In the genomic region with DNA sequence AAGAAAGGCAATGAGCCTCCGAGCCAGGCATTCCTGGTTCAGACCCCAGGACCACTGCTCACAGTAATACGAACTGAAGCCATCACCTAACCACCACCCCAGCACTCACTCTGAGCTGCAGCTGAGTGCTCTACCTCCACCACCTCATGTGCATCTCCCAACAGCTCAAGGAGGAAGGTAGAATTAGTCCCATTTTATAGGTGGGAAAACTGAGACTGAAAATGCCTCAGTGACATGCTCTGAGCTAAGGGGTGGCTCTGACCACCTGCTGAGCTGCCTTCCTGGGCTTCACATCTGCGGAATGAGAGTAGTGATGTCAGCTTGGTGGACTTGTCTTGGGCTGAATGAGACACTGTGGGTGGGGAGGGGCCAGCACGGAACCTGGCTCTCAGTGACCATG, we compare ENCODE assay signal across 18 cellular contexts.
DNase-seq lines count a peak whose midpoint lies in the region; ATAC-seq and TF ChIP-seq lines count a peak whose summit lies in the region.
"Had no signal": no experiment of that assay in that cellular context is flagged by ENCODE, and none has a peak within 500 bp of the region (broad histone marks: within the 10 kb centered on the region; RNA-seq: fewer than 3 reads in every experiment).

No MANE protein-coding gene starts in this region.

- H3K27me3 ChIP-seq in neural progenitor cell = no peaks in the 10 kb centered on the region
- H3K27me3 ChIP-seq: BLaER1 had no signal

- no peaks in the 10 kb centered on the region for H3K4me1 ChIP-seq in neural progenitor cell

- no peaks in the 10 kb centered on the region for H4K20me1 ChIP-seq in neural progenitor cell (ENCODE audit: low read depth)
- H4K20me1 ChIP-seq: BLaER1 had no signal

- H3K9ac ChIP-seq in neural progenitor cell = no peak overlapping the region
- H3K9ac ChIP-seq: BLaER1 had no signal

- no peaks in the 10 kb centered on the region for H3K36me3 Mint-ChIP-seq in neural progenitor cell
- H3K36me3 Mint-ChIP-seq: CD14-positive monocyte; CD8-positive, alpha-beta memory T cell had no signal

- no peak overlapping the region for H3K27ac Mint-ChIP-seq in neural progenitor cell
- H3K27ac Mint-ChIP-seq: B cell; CD14-positive monocyte; CD4-positive, alpha-beta T cell; CD8-positive, alpha-beta memory T cell; H9 had no signal

- H3F3A ChIP-seq in neural progenitor cell (ENCODE audit: low read depth) = no peaks in the 10 kb centered on the region

- no peak overlapping the region for H3K4me2 ChIP-seq in neural progenitor cell

- DNase-seq in NCI-H146 (lab: John Stamatoyannopoulos, UW) (peak; percentile 44), NCI-H146 treated with DMSO at 0.1 percent for 48 hours (lab: John Stamatoyannopoulos, UW; ENCODE audit: unreplicated experiment) (no peak), choroid plexus epithelial cell (ENCODE audit: low read depth) (peak; percentile 4), neural progenitor cell (ENCODE audit: low spot score) (no peak), ureter (ENCODE audit: low spot score) (no peak)
- no peak for DNase-seq in activated T-cell treated with anti-CD3 and anti-CD28 coated beads, Interleukin-2, amount 50 U/mL, for 1 hour
- DNase-seq: CD4-positive, alpha-beta T cell; CD8-positive, alpha-beta memory T cell; DMS53; DMS79 treated with DMSO at 0.1 percent for 48 hours; GF-D8; H9 had no signal

- no peaks in the 10 kb centered on the region for H3K9me3 Mint-ChIP-seq in neural progenitor cell
- H3K9me3 Mint-ChIP-seq: CD4-positive, alpha-beta T cell; CD8-positive, alpha-beta memory T cell had no signal

- peaks cover 18% of the 10 kb centered on the region for H3K4me1 Mint-ChIP-seq in neural progenitor cell
- H3K4me1 Mint-ChIP-seq: B cell; CD14-positive monocyte; CD8-positive, alpha-beta memory T cell; H9 had no signal

- H3K79me2 ChIP-seq in neural progenitor cell (ENCODE audit: low read depth) = no peaks in the 10 kb centered on the region

- H3K4me3 ChIP-seq in choroid plexus epithelial cell (ENCODE audit: low read depth, low read length) (no peak overlapping the region), neural progenitor cell (no peak overlapping the region)
- H3K4me3 ChIP-seq: BLaER1 had no signal

- no peaks in the 10 kb centered on the region for H3K9me3 ChIP-seq in neural progenitor cell (ENCODE audit: low read depth)
- H3K9me3 ChIP-seq: BLaER1 had no signal

- H3K36me3 ChIP-seq in neural progenitor cell = no peaks in the 10 kb centered on the region
- H3K36me3 ChIP-seq: BLaER1 had no signal

- no peak for TF ChIP-seq CTCF in choroid plexus epithelial cell (conservative IDR thresholded peaks at IDR 0.05; ENCODE audit: low read depth, low read length)
- no peak for TF ChIP-seq CTCF in neural progenitor cell (IDR thresholded peaks at IDR 0.05)

- H3K4me3 Mint-ChIP-seq in neural progenitor cell = peak overlapping the region; percentile 18
- H3K4me3 Mint-ChIP-seq: B cell; CD14-positive monocyte; CD4-positive, alpha-beta T cell; CD8-positive, alpha-beta memory T cell; H9 had no signal

- H3K27me3 Mint-ChIP-seq in neural progenitor cell (ENCODE audit: insufficient read depth, low read depth) = peaks cover 20% of the 10 kb centered on the region

- ATAC-seq in esophagus mucosa = no peak
- ATAC-seq: HCT116 had no signal

- H2AFZ ChIP-seq in neural progenitor cell (replicated peaks) = no peak overlapping the region

- no peak overlapping the region for H3K27ac ChIP-seq in neural progenitor cell
- H3K27ac ChIP-seq: 22Rv1, BLaER1 had no signal

Comparison
In these comparisons a context has a peak if more than half of its experiments do, and no peak if none do; other contexts are left out.
1. DNase-seq: peak in NCI-H146 (single experiment) and choroid plexus epithelial cell (single experiment); none in NCI-H146 treated with DMSO at 0.1 percent for 48 hours (single experiment), neural progenitor cell (single experiment), ureter (single experiment) and activated T-cell treated with anti-CD3 and anti-CD28 coated beads, Interleukin-2, amount 50 U/mL, for 1 hour (single experiment).